10 cellular contexts compared by ENCODE assay signal in genomic region chr11:123431619-123432018, GRCh38. TPM values are rescaled to one million over a fixed set of nuclear protein-coding genes. Genes with fewer than 3 reads are reported as not detected.
A peak's percentile ranks its signal among the peaks of the same experiment; 100 is the strongest.
DNase-seq lines count a peak whose midpoint lies in the region; ATAC-seq, FAIRE-seq and TF ChIP-seq lines count a peak whose summit lies in the region.
"Had no signal": no experiment of that assay in that cellular context is flagged by ENCODE, and none has a peak within 500 bp of the region (broad histone marks: within the 10 kb centered on the region; RNA-seq: fewer than 3 reads in every experiment).

No MANE protein-coding gene starts in this region.

- in situ Hi-C loops in GM12878 (cut with MboI), result no loop called here

- H3K9ac ChIP-seq in HUES48 (ENCODE audit: low read depth, low read length) (no peak overlapping the region), GM12878 (ENCODE audit: control insufficient read depth, insufficient read depth, low read length) (peak overlapping the region; percentile 64)
- H3K9ac ChIP-seq: parathyroid adenoma had no signal

- peaks cover 14% of the 10 kb centered on the region for H3K4me1 ChIP-seq in CD4-positive, CD25-positive, alpha-beta regulatory T cell (ENCODE audit: control insufficient read depth, insufficient read depth, low read length, poor library complexity, severe bottlenecking)
- peaks cover 27% of the 10 kb centered on the region for H3K4me1 ChIP-seq in HUES48 (ENCODE audit: control insufficient read depth, insufficient read depth, low read length)
- H3K4me1 ChIP-seq in GM12878 (ENCODE audit: control insufficient read depth, insufficient read depth, low read length), result peaks cover 3% of the 10 kb centered on the region
- peaks cover 0 to 12% of the 10 kb centered on the region in 2 donors for H3K4me1 ChIP-seq in naive thymus-derived CD4-positive, alpha-beta T cell (ENCODE audit: control insufficient read depth in 2 of 2, insufficient read depth in 2 of 2, low read length in 2 of 2)
- H3K4me1 ChIP-seq: parathyroid adenoma had no signal

- TF ChIP-seq EP300 in GM12878 (IDR thresholded peaks at IDR 0.05; ENCODE audit: borderline replicate concordance in 1 of 2, control insufficient read depth in 1 of 2, low read depth in 2 of 2, low read length in 2 of 2), result no peak

- SMC1A ChIA-PET in GM12878 (lab: Charles Lee; ENCODE audit: uncharacterized antibody, unreplicated experiment), result interaction anchor here (0.7 to 5.2 kb wide), 9 partner anchors 12 to 145 kb away, joined by 3 to 69 read pairs (median 3); no protein-coding TSS in a partner anchor

- no peaks in the 10 kb centered on the region for H3K27me3 ChIP-seq in CD4-positive, CD25-positive, alpha-beta regulatory T cell (ENCODE audit: control insufficient read depth, insufficient read depth, low read length)
- H3K27me3 ChIP-seq in HUES48 (ENCODE audit: control insufficient read depth, insufficient read depth, low read length) (peaks cover 35% of the 10 kb centered on the region), GM12878 (replicated peaks in 1 of 2; ENCODE audit: control insufficient read depth in 2 of 2, insufficient read depth in 2 of 2, low read length in 1 of 2) (no peaks in the 10 kb centered on the region)
- H3K27me3 ChIP-seq in naive thymus-derived CD4-positive, alpha-beta T cell (ENCODE audit: control insufficient read depth in 2 of 2, insufficient read depth in 2 of 2, low read length in 2 of 2), result no peaks in the 10 kb centered on the region

- CTCF ChIA-PET in GM12878 (lab: Yijun Ruan, JAX), result interaction anchor here (1.0 to 10.6 kb wide), 7 partner anchors 13 to 221 kb away, joined by 3 to 137 read pairs (median 4); no protein-coding TSS in a partner anchor
- CTCF ChIA-PET in naive thymus-derived CD4-positive, alpha-beta T cell (lab: Charles Lee), result interaction anchor here (0.5 to 1.6 kb wide), 2 partner anchors 24 to 1495 kb away, joined by 3 to 6 read pairs; no protein-coding TSS in a partner anchor

- H3K27ac Mint-ChIP-seq in CD4-positive, CD25-positive, alpha-beta regulatory T cell, result peak overlapping the region; percentile 55 to 84 (median 69)
- H3K27ac Mint-ChIP-seq in naive thymus-derived CD4-positive, alpha-beta T cell, result peak overlapping the region in 7 of 9 donors; percentile 26 to 94 (median 59)

- intact Hi-C loops in GM12878 (cut with micrococcal nuclease; ENCODE audit: unreplicated experiment), result no loop called here
- intact Hi-C loops in naive thymus-derived CD4-positive, alpha-beta T cell (cut with micrococcal nuclease), result loop anchor here (1.0 to 10.0 kb wide), 5 partner anchors 49 to 369 kb away; partner anchors contain the start of genes HSPA8 (in 2 of the 2) and ZNF202 (in 2 of the 2)

- RAD21 ChIA-PET in GM12878 (lab: Charles Lee; ENCODE audit: unreplicated experiment), result interaction anchor here (1.2 to 5.9 kb wide), 5 partner anchors 23 to 132 kb away, joined by 3 to 64 read pairs (median 5); no protein-coding TSS in a partner anchor

- H3K4me2 ChIP-seq in GM12878 (ENCODE audit: control insufficient read depth, insufficient read depth), result peak overlapping the region; percentile 94

- peaks cover 3% of the 10 kb centered on the region for H3K79me2 ChIP-seq in GM12878 (ENCODE audit: control insufficient read depth, insufficient read depth, low read length)
- H3K79me2 ChIP-seq: parathyroid adenoma had no signal

- H3K36me3 Mint-ChIP-seq in CD4-positive, CD25-positive, alpha-beta regulatory T cell, result peaks cover 6% of the 10 kb centered on the region
- H3K36me3 Mint-ChIP-seq in naive thymus-derived CD4-positive, alpha-beta T cell, result peaks cover 0 to 49% (median 6%) of the 10 kb centered on the region in 5 donors

- H3K27me3 Mint-ChIP-seq in CD4-positive, CD25-positive, alpha-beta regulatory T cell, result no peaks in the 10 kb centered on the region
- H3K27me3 Mint-ChIP-seq in naive thymus-derived CD4-positive, alpha-beta T cell, result no peaks in the 10 kb centered on the region

- H3K9me3 Mint-ChIP-seq in CD4-positive, CD25-positive, alpha-beta regulatory T cell, result peaks cover 0 to 2% (median 0%) of the 10 kb centered on the region in 7 donors
- H3K9me3 Mint-ChIP-seq in naive thymus-derived CD4-positive, alpha-beta T cell, result peaks cover 0 to 4% (median 0%) of the 10 kb centered on the region in 11 donors

- peaks cover 7 to 32% (median 10%) of the 10 kb centered on the region in 4 donors for H3K4me1 Mint-ChIP-seq in CD4-positive, CD25-positive, alpha-beta regulatory T cell
- H3K4me1 Mint-ChIP-seq in naive thymus-derived CD4-positive, alpha-beta T cell, result peaks cover 15 to 68% (median 25%) of the 10 kb centered on the region in 7 donors

- BruUV-seq in GM12878 (replicated peaks; lab: Mats Ljungman, UMichigan), result no TSS peak

- no peak for FAIRE-seq in GM12878 (lab: Jason Lieb, UNC)

- TF ChIP-seq POLR2A in GM12878 (IDR thresholded peaks at IDR 0.05; ENCODE audit: low read depth, low read length), result no peak

- H3K36me3 ChIP-seq in CD4-positive, CD25-positive, alpha-beta regulatory T cell (ENCODE audit: control insufficient read depth, insufficient read depth, low read length), result no peaks in the 10 kb centered on the region
- no peaks in the 10 kb centered on the region; the same call in 1 of the 2 replicates for H3K36me3 ChIP-seq in HUES48 (ENCODE audit: control insufficient read depth, insufficient read depth, low read length)
- no peaks in the 10 kb centered on the region for H3K36me3 ChIP-seq in GM12878 (ENCODE audit: control insufficient read depth in 2 of 2, insufficient read depth in 2 of 2, low read length in 1 of 2)
- H3K36me3 ChIP-seq in naive thymus-derived CD4-positive, alpha-beta T cell (ENCODE audit: control insufficient read depth in 2 of 3, insufficient read depth in 3 of 3, low read length in 3 of 3), result no peaks in the 10 kb centered on the region

- TF ChIP-seq RAD21 in GM12878 (IDR thresholded peaks at IDR 0.05; ENCODE audit: insufficient read depth, low read depth, low read length), result no peak

- POLR2A ChIA-PET in GM12878 (lab: Charles Lee), result interaction anchor here (0.5 to 1.5 kb wide), 4 partner anchors 13 to 370 kb away, joined by 3 to 4 read pairs (median 3); partner anchors contain the start of gene HSPA8
- POLR2A ChIA-PET in naive thymus-derived CD4-positive, alpha-beta T cell (lab: Charles Lee), result interaction anchor here (1.2 kb wide), 1 partner anchor 24 kb away, joined by 3 read pairs; no protein-coding TSS in a partner anchor

- H4K20me1 ChIP-seq in GM12878 (ENCODE audit: control insufficient read depth, insufficient read depth), result no peaks in the 10 kb centered on the region

- peak overlapping the region; percentile 88 to 94 (median 90) for H3K4me3 Mint-ChIP-seq in CD4-positive, CD25-positive, alpha-beta regulatory T cell
- peak overlapping the region; percentile 81 to 99 (median 88) for H3K4me3 Mint-ChIP-seq in naive thymus-derived CD4-positive, alpha-beta T cell

- DNase-seq in CD4-positive, CD25-positive, alpha-beta regulatory T cell, result peak in 1 of 3 donors; percentile 37
- DNase-seq in GM12878 (ENCODE audit: low read depth, low spot score), result no peak
- DNase-seq in naive thymus-derived CD4-positive, alpha-beta T cell, result no peak
- no peak for DNase-seq in NK-92 (lab: John Stamatoyannopoulos, UW; ENCODE audit: unreplicated experiment)
- DNase-seq in NCI-H1694 (lab: John Stamatoyannopoulos, UW), result no peak
- DNase-seq in NCI-H446 treated with DMSO at 0.1 percent for 48 hours (lab: John Stamatoyannopoulos, UW), result no peak
- DNase-seq in HT-29 (ENCODE audit: low spot score), result no peak
- DNase-seq: cortex of kidney had no signal

- H3K27ac ChIP-seq in CD4-positive, CD25-positive, alpha-beta regulatory T cell (ENCODE audit: insufficient read depth, low read length, poor library complexity, severe bottlenecking), result no peak overlapping the region
- H3K27ac ChIP-seq in HUES48 (ENCODE audit: low read depth, low read length) (no peak overlapping the region), GM12878 (ENCODE audit: control insufficient read depth, insufficient read depth) (no peak overlapping the region)
- no peak overlapping the region for H3K27ac ChIP-seq in naive thymus-derived CD4-positive, alpha-beta T cell (ENCODE audit: low read depth, low read length)
- H3K27ac ChIP-seq: parathyroid adenoma had no signal

- no peak overlapping the region; the same call in 1 of the 2 replicates for H2AFZ ChIP-seq in GM12878 (ENCODE audit: control insufficient read depth, low read depth, low read length)

- peak overlapping the region; percentile 69 for H3K4me3 ChIP-seq in CD4-positive, CD25-positive, alpha-beta regulatory T cell (ENCODE audit: low read depth, low read length)
- H3K4me3 ChIP-seq in HUES48 (ENCODE audit: low read depth, low read length) (peak overlapping the region; percentile 80), GM12878 (peak overlapping the region; percentile 87)
- peak overlapping the region; percentile 53 for H3K4me3 ChIP-seq in naive thymus-derived CD4-positive, alpha-beta T cell (ENCODE audit: low read length)

- 60% methylated on average over 7 of the region's 7 CpGs for WGBS in GM12878 (ENCODE audit: insufficient coverage, insufficient replicate concordance, low lambda C conversion rate, missing lambda C conversion rate)

- no peaks in the 10 kb centered on the region for H3K9me3 ChIP-seq in CD4-positive, CD25-positive, alpha-beta regulatory T cell (ENCODE audit: control insufficient read depth in 2 of 2, low read length in 2 of 2)
- H3K9me3 ChIP-seq in HUES48 (ENCODE audit: control insufficient read depth, insufficient read depth, low read length) (no peaks in the 10 kb centered on the region), GM12878 (replicated peaks; ENCODE audit: control insufficient read depth, insufficient read depth, low read length) (no peaks in the 10 kb centered on the region)
- no peaks in the 10 kb centered on the region for H3K9me3 ChIP-seq in naive thymus-derived CD4-positive, alpha-beta T cell (ENCODE audit: control insufficient read depth in 2 of 3, low read length in 3 of 3)

- no peak for ATAC-seq in CD4-positive, CD25-positive, alpha-beta regulatory T cell (ENCODE audit: low read depth in 2 of 2)
- peak; percentile 34 for ATAC-seq in GM12878
- ATAC-seq in naive thymus-derived CD4-positive, alpha-beta T cell, result no peak

- no peak for TF ChIP-seq CTCF in GM12878 (IDR thresholded peaks at IDR 0.05 in 2 of 3, conservative IDR thresholded peaks at IDR 0.05 in 1 of 3; ENCODE audit: control insufficient read depth in 2 of 3, extremely low read depth in 1 of 3, insufficient read depth in 1 of 3, low read depth in 3 of 3, low read length in 3 of 3)

RNA-seq across cellular contexts. Expression of gene GRAMD1B, which starts 1.6 kb away (rescaled TPM):
- total RNA-seq in CD4-positive, CD25-positive, alpha-beta regulatory T cell, result 10.8 TPM
- polyA plus RNA-seq in CD4-positive, CD25-positive, alpha-beta regulatory T cell, result 1 to 10 TPM; 1.7 to 5.5 (median 4.8) TPM
- total RNA-seq in GM12878 (2013; cell fraction: nucleolus; rRNA removed), result 194 and 207 TPM in 2 replicates
- total RNA-seq in GM12878 (2014; rRNA removed), result 26.4 and 29.9 TPM in 2 replicates
- total RNA-seq in GM12878 (2014; rRNA removed; fragmentation: Illumina TruSeq; extraction: Trizol), result 24.4 and 27.5 TPM in 2 replicates
- total RNA-seq in GM12878 (2021), result 49.1 and 52.1 TPM in 2 replicates
- polyA plus RNA-seq in GM12878 (2011; ENCODE audit: low read depth), result 6.3 TPM
- polyA plus RNA-seq in GM12878 (2011; rRNA removed), result 25.3 and 32.3 TPM in 2 replicates
- polyA plus RNA-seq in GM12878 (2011; cell fraction: cytosol; rRNA removed), result 30.8 and 36.7 TPM in 2 replicates
- polyA plus RNA-seq in GM12878 (2011; cell fraction: nucleus; rRNA removed), result 84.2 and 87.2 TPM in 2 replicates
- 11.4 and 11.5 TPM in 2 replicates for polyA plus RNA-seq in GM12878 (2012)
- 25.7 and 28.2 TPM in 2 replicates for polyA plus RNA-seq in GM12878 (2014; fragmentation: Illumina TruSeq; extraction: Trizol)
- 1 to 10 TPM; 1.9 to 3.5 TPM for polyA plus RNA-seq in GM12878 (2014; fragmentation: Nextera tagmentation; extraction: Ambion mirVana)
- 35.7 and 37.5 TPM in 2 replicates for polyA plus RNA-seq in GM12878 (2014; rRNA removed)
- 10 to 100 TPM; 12.6 to 13.3 TPM for polyA plus RNA-seq in GM12878 (2016; fragmentation: Nextera tagmentation; extraction: Ambion mirVana)
- polyA minus RNA-seq in GM12878 (2011; rRNA and poly(A)+ RNA removed), result 46.2 and 52.8 TPM in 2 replicates
- polyA minus RNA-seq in GM12878 (2011; cell fraction: cytosol; rRNA and poly(A)+ RNA removed), result 19.5 and 22.4 TPM in 2 replicates
- 33.9 and 57.1 TPM in 2 replicates for polyA minus RNA-seq in GM12878 (2011; cell fraction: nucleus; rRNA and poly(A)+ RNA removed)
- 10 to 100 TPM in 4 of 5 experiments, 1 to 10 TPM in 1; 9.7 to 88.9 (median 14.0) TPM for total RNA-seq in naive thymus-derived CD4-positive, alpha-beta T cell
- polyA plus RNA-seq in naive thymus-derived CD4-positive, alpha-beta T cell, result 1 to 10 TPM; 1.7 to 2.3 TPM
- 83.4 and 92.4 TPM in 2 replicates for total RNA-seq in HT-29 (2014; rRNA removed; shearing (Covaris generic))
